ENCODE assay signal across 16 cellular contexts in the genomic region with DNA sequence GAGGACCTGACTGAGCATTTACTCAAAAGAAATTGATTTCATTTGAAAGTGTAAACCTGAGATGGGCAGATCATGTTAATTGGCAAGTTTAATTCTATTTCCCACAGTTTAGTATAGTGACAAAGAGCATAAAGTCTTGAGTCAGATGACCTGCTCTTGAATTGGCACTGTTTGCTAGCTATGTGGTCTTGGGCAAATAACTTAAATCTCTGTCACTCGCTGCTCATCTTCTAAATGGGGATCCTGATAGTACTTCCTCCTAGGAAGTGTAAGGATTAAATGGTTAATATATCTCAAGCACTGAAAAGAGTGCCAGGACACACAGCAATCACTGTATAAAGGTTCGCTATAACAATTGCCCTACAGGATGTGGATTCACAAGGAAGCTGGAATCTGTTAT.
A peak's percentile ranks its signal among the peaks of the same experiment; 100 is the strongest.
DNase-seq lines count a peak whose midpoint lies in the region; ATAC-seq and TF ChIP-seq lines count a peak whose summit lies in the region.
"Had no signal": no experiment of that assay in that cellular context is flagged by ENCODE, and none has a peak within 500 bp of the region (broad histone marks: within the 10 kb centered on the region; RNA-seq: fewer than 3 reads in every experiment).

No MANE protein-coding gene starts in this region.

- no peak for ATAC-seq in T-helper 17 cell

- H3K9me2 ChIP-seq in GM23248 (ENCODE audit: insufficient read depth) (no peaks in the 10 kb centered on the region), hepatocyte (replicated peaks; ENCODE audit: insufficient read depth) (no peaks in the 10 kb centered on the region)

- no peaks in the 10 kb centered on the region for H3K9me3 Mint-ChIP-seq in chondrocyte (ENCODE audit: low read depth)
- H3K9me3 Mint-ChIP-seq: CD4-positive, CD25-positive, alpha-beta regulatory T cell; HFFc6 had no signal

- no peaks in the 10 kb centered on the region for H3K27me3 Mint-ChIP-seq in chondrocyte (ENCODE audit: low read depth)
- H3K27me3 Mint-ChIP-seq in T-helper 17 cell, result peaks cover 72% of the 10 kb centered on the region

- no peaks in the 10 kb centered on the region for H3K79me2 ChIP-seq in GM23248 (ENCODE audit: insufficient read depth)
- H3K79me2 ChIP-seq in hepatocyte, result no peaks in the 10 kb centered on the region

- H3K27ac Mint-ChIP-seq in chondrocyte (ENCODE audit: unreplicated experiment) (peak overlapping the region; percentile 71), T-helper 17 cell (no peak overlapping the region)
- H3K27ac Mint-ChIP-seq: CD4-positive, CD25-positive, alpha-beta regulatory T cell had no signal

- H3K4me1 Mint-ChIP-seq in chondrocyte (ENCODE audit: low read depth) (peaks cover 94% of the 10 kb centered on the region), T-helper 17 cell (no peaks in the 10 kb centered on the region)
- H3K4me1 Mint-ChIP-seq: CD4-positive, CD25-positive, alpha-beta regulatory T cell had no signal

- H3K36me3 Mint-ChIP-seq in chondrocyte (ENCODE audit: low read depth) (no peaks in the 10 kb centered on the region), T-helper 17 cell (ENCODE audit: low read depth) (peaks cover 2% of the 10 kb centered on the region)
- H3K36me3 Mint-ChIP-seq: CD4-positive, CD25-positive, alpha-beta regulatory T cell had no signal

- H3K4me2 ChIP-seq in GM23248 (ENCODE audit: unreplicated experiment) (no peak overlapping the region), hepatocyte (no peak overlapping the region)

- H3K9ac ChIP-seq in GM23248, result no peak overlapping the region

- H4K20me1 ChIP-seq in GM23248 (ENCODE audit: insufficient read depth), result no peaks in the 10 kb centered on the region
- no peaks in the 10 kb centered on the region for H4K20me1 ChIP-seq in hepatocyte (ENCODE audit: insufficient read depth, poor library complexity, severe bottlenecking)

- H3K9me3 ChIP-seq in GM23248 (ENCODE audit: low read depth) (no peaks in the 10 kb centered on the region), hepatocyte (ENCODE audit: low read depth) (no peaks in the 10 kb centered on the region), T-helper 17 cell (ENCODE audit: control insufficient read depth, low read length, poor library complexity, severe bottlenecking) (no peaks in the 10 kb centered on the region)
- H3K9me3 ChIP-seq: Peyer's patch had no signal

- 82 to 83% methylated on average over 2 of the region's 2 CpGs for whole genome bisulfite sequencing in GM23248 (ENCODE audit: low coverage in 1 of 2, low lambda C conversion rate in 2 of 2, missing lambda C conversion rate in 2 of 2), 2 experiments
- WGBS in hepatocyte (ENCODE audit: low lambda C conversion rate, missing lambda C conversion rate), result 84% methylated on average over 2 of the region's 2 CpGs

- in situ Hi-C loops in GM23248 (cut with MboI), result loop anchor here (25.0 kb wide), 1 partner anchor 379 kb away; no protein-coding TSS in a partner anchor

- H3K4me3 ChIP-seq in GM23248 (no peak overlapping the region), hepatocyte (no peak overlapping the region)
- H3K4me3 ChIP-seq: Peyer's patch had no signal

- no peaks in the 10 kb centered on the region for H3K36me3 ChIP-seq in GM23248 (ENCODE audit: low read depth)
- H3K36me3 ChIP-seq in hepatocyte (replicated peaks; ENCODE audit: insufficient read depth, low read depth), result no peaks in the 10 kb centered on the region
- H3K36me3 ChIP-seq: Peyer's patch had no signal

- H3K27ac ChIP-seq in GM23248 (no peak overlapping the region), hepatocyte (peak overlapping the region; percentile 6)
- H3K27ac ChIP-seq: Peyer's patch had no signal

- H3K4me1 ChIP-seq in GM23248 (ENCODE audit: insufficient read depth) (peaks cover 40% of the 10 kb centered on the region), hepatocyte (ENCODE audit: insufficient read depth) (peaks cover 22% of the 10 kb centered on the region)

- H3K4me3 Mint-ChIP-seq in chondrocyte (ENCODE audit: unreplicated experiment), result no peak overlapping the region
- H3K4me3 Mint-ChIP-seq in T-helper 17 cell, result no peak overlapping the region
- H3K4me3 Mint-ChIP-seq: CD4-positive, CD25-positive, alpha-beta regulatory T cell; HFFc6 had no signal

- H2AFZ ChIP-seq in GM23248 (0 out of 2 replicates have a peak overlapping the region, but pooled peaks have one; percentile 12), hepatocyte (no peak overlapping the region)

- H3K27me3 ChIP-seq in GM23248 (replicated peaks; ENCODE audit: insufficient read depth) (no peaks in the 10 kb centered on the region), hepatocyte (no peaks in the 10 kb centered on the region)
- H3K27me3 ChIP-seq: Peyer's patch had no signal

- DNase-seq in GM23248, result peak; percentile 57
- DNase-seq in chondrocyte (ENCODE audit: low spot score), result no peak
- DNase-seq in hepatocyte (ENCODE audit: low spot score), result no peak
- DNase-seq in renal cortical epithelial cell (ENCODE audit: low read depth), result peak; percentile 61
- no peak for DNase-seq in T-helper 17 cell
- DNase-seq in H4 (ENCODE audit: low spot score), result no peak
- DNase-seq in NCI-H1436 (lab: John Stamatoyannopoulos, UW), result no peak
- DNase-seq: CD4-positive, CD25-positive, alpha-beta regulatory T cell; GF-D8; HFFc6; KG1; NCI-H1092 treated with DMSO at 0.1 percent for 48 hours; NCI-H187 treated with DMSO at 0.1 percent for 48 hours; NCI-H774; Peyer's patch; SHP77 treated with DMSO at 0.1 percent for 48 hours had no signal

- TF ChIP-seq CTCF in chondrocyte (IDR thresholded peaks at IDR 0.05), result no peak
- TF ChIP-seq CTCF in hepatocyte (IDR thresholded peaks at IDR 0.05; ENCODE audit: poor library complexity), result no peak

- peaks cover 22% of the 10 kb centered on the region for H3F3A ChIP-seq in GM23248 (ENCODE audit: insufficient read depth)

Comparison
In these comparisons a context has a peak if more than half of its experiments do, and no peak if none do; other contexts are left out.
1. DNase-seq: peak in GM23248 (single experiment) and renal cortical epithelial cell (single experiment); none in chondrocyte (single experiment), hepatocyte (single experiment), T-helper 17 cell (0 of 3), H4 (single experiment) and NCI-H1436 (single experiment).